ENCODE assay signal across 2 cellular contexts in genomic region chr14:74524076-74524812, GRCh38.
TF ChIP-seq lines count a peak whose summit lies in the region.

No MANE protein-coding gene starts in this region.

TF ChIP-seq in WTC11, 78 proteins besides CTCF, POLR2A, EP300 and RAD21 (continues in another document):
- no peak for TF ChIP-seq ARID4B (CRISPR knock-in tag; IDR thresholded peaks at IDR 0.05; ENCODE audit: borderline replicate concordance)
- no peak for TF ChIP-seq FOXK1 (CRISPR knock-in tag; IDR thresholded peaks at IDR 0.05)
- no peak for TF ChIP-seq ZNF512 (CRISPR knock-in tag; IDR thresholded peaks at IDR 0.05; ENCODE audit: borderline replicate concordance)
- TF ChIP-seq RELA (CRISPR knock-in tag; IDR thresholded peaks at IDR 0.05; ENCODE audit: borderline replicate concordance): no peak
- no peak for TF ChIP-seq MYBL2 (CRISPR knock-in tag; IDR thresholded peaks at IDR 0.05)
- TF ChIP-seq E2F4 (CRISPR knock-in tag; IDR thresholded peaks at IDR 0.05; ENCODE audit: borderline replicate concordance, low read depth): no peak
- TF ChIP-seq ATF2 (CRISPR knock-in tag; IDR thresholded peaks at IDR 0.05; ENCODE audit: borderline replicate concordance, low read depth): no peak
- TF ChIP-seq PRDM15 (CRISPR knock-in tag; IDR thresholded peaks at IDR 0.05): no peak
- TF ChIP-seq GTF2I (CRISPR knock-in tag; conservative IDR thresholded peaks at IDR 0.05): no peak

TF ChIP-seq in SK-N-SH, 30 proteins besides CTCF, POLR2A, EP300 and RAD21:
- no peak for TF ChIP-seq RXRA (IDR thresholded peaks at IDR 0.05; ENCODE audit: borderline replicate concordance, low read depth)
- no peak for TF ChIP-seq RFX5 (IDR thresholded peaks at IDR 0.05; ENCODE audit: low read length)
- no peak for TF ChIP-seq SIN3A (IDR thresholded peaks at IDR 0.05; ENCODE audit: borderline replicate concordance, low read depth, low read length)
- no peak for TF ChIP-seq REST (IDR thresholded peaks at IDR 0.05; ENCODE audit: low read depth, low read length)
- no peak for TF ChIP-seq POLR2AphosphoS5 (IDR thresholded peaks at IDR 0.05; ENCODE audit: low read depth, low read length)
- TF ChIP-seq FOXM1 (IDR thresholded peaks at IDR 0.05; ENCODE audit: low read depth): no peak
- TF ChIP-seq TCF12 (IDR thresholded peaks at IDR 0.05): no peak
